ENCODE assay signal across 8 cellular contexts in the genomic region with DNA sequence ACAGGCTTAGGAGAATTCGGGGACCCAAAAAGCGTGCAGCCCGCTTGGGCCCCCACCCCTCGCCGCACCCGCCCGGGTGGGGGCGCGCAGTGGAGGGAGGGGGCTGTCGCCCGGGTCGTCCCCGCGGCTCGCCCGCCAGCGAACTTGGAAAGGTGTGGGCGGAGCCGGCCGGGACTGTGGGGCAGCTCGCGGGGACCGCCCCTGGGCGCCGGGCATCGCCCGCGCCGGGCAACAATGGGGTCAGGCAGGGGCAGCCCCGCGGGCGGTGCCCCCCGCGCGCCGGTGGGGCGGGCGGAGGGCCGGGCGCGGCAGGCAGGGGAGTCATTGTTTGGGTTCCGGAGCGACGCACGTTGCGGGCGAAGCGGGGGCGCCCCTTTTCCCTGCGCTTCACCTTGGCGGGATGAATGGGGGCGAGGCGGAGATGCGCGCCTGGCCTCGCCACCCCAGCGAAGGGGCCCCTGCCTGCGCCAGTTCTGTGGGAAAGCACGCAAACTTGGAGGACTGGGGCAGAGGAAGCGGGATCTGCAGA. TPM values are rescaled to one million over a fixed set of nuclear protein-coding genes. Genes with fewer than 3 reads are reported as not detected.
A peak's percentile ranks its signal among the peaks of the same experiment; 100 is the strongest.
DNase-seq lines count a peak whose midpoint lies in the region; ATAC-seq and TF ChIP-seq lines count a peak whose summit lies in the region.

No MANE protein-coding gene starts in this region.

- H3K27ac Mint-ChIP-seq in neural crest cell (ENCODE audit: unreplicated experiment) = peak overlapping the region; percentile 19

- DNase-seq in NCI-H1694 treated with DMSO at 0.1 percent for 48 hours (lab: John Stamatoyannopoulos, UW) (peak; percentile 47), NCI-H1694 (lab: John Stamatoyannopoulos, UW) (no peak), NCI-H345 (lab: John Stamatoyannopoulos, UW) (peak; percentile 83), neural crest cell (ENCODE audit: low read depth, low spot score) (peak; percentile 54)
- peak; percentile 72 for DNase-seq in activated CD8-positive, alpha-beta memory T cell treated with anti-CD3 and anti-CD28 coated beads, Interleukin-2, amount 50 U/mL, for 4 hours

- TF ChIP-seq CTCF in neural crest cell (conservative IDR thresholded peaks at IDR 0.05) = no peak

- peak overlapping the region; percentile 78 for H3K4me3 Mint-ChIP-seq in neural crest cell

- no peaks in the 10 kb centered on the region for H3K27me3 Mint-ChIP-seq in neural crest cell (ENCODE audit: low read depth)

- peaks cover 20% of the 10 kb centered on the region for H3K4me1 Mint-ChIP-seq in neural crest cell

- no peaks in the 10 kb centered on the region for H3K9me3 Mint-ChIP-seq in neural crest cell

- ATAC-seq in HG02938 (IDR thresholded peaks at IDR 0.05; ENCODE audit: unreplicated experiment) = peak; percentile 15
- peak; percentile 53 for ATAC-seq in esophagus mucosa

- peak overlapping the region; percentile 36 for H3K27ac ChIP-seq in temporal lobe (ENCODE audit: low read depth, low read length)

- H3K36me3 Mint-ChIP-seq in neural crest cell (ENCODE audit: low read depth) = no peaks in the 10 kb centered on the region

RNA-seq across cellular contexts. Expression of gene KLF12, which starts 0.6 kb away (rescaled TPM):
- total RNA-seq in esophagus mucosa = 0.88 TPM
- total RNA-seq in neural crest cell = 28.6 and 29.9 TPM in 2 replicates
- 62.4 TPM for total RNA-seq in temporal lobe

Comparison
In these comparisons a context has a peak if more than half of its experiments do, and no peak if none do; other contexts are left out.
1. RNA of gene KLF12, which starts 0.6 kb away (total RNA-seq): 62.4 TPM in temporal lobe (single experiment) and 28.6 to 29.9 TPM in neural crest cell; 0.88 TPM in esophagus mucosa (single experiment); every median in the first group is over 10 times any median in the second.